Comparison of ENCODE assay signal across 14 cellular contexts in the genomic region with DNA sequence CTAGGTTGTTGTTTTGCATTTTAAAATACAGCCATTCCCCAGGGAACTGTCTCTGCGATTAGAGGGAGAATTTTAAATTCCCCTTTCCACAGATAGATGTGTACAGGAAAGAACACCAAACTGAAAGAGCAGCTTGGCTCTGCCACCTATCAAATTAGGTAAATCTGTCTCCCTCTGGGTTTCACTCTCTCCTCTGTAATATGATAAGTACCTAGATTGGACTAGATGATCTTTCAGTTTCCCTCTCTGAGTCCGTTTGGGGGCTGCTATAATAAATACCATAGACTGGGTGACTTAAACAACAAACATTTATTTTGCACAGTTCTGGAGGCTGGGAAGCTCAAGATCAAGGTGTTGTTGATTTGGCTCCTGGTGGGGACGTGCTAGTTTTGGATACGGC.
DNase-seq lines count a peak whose midpoint lies in the region; ATAC-seq and TF ChIP-seq lines count a peak whose summit lies in the region.
"Had no signal": no experiment of that assay in that cellular context is flagged by ENCODE, and none has a peak within 500 bp of the region (broad histone marks: within the 10 kb centered on the region; RNA-seq: fewer than 3 reads in every experiment).

No MANE protein-coding gene starts in this region.

- no peaks in the 10 kb centered on the region for H3F3A ChIP-seq in OCI-LY1 (ENCODE audit: insufficient read depth, low read length)

- H4K20me1 ChIP-seq in OCI-LY1 (ENCODE audit: insufficient read depth, low read length): no peaks in the 10 kb centered on the region

- H3K4me1 ChIP-seq in OCI-LY1 (ENCODE audit: insufficient read depth, low read length, severe bottlenecking): peaks cover 26% of the 10 kb centered on the region
- H3K4me1 ChIP-seq: transverse colon had no signal

- H2AFZ ChIP-seq in OCI-LY1 (ENCODE audit: low read length): no peak overlapping the region

- H3K36me3 ChIP-seq in OCI-LY1 (ENCODE audit: insufficient read depth, low read length) (no peaks in the 10 kb centered on the region), brain microvascular endothelial cell (replicated peaks) (no peaks in the 10 kb centered on the region)
- H3K36me3 ChIP-seq: transverse colon had no signal

- H3K27me3 ChIP-seq in OCI-LY1 (ENCODE audit: insufficient read depth, low read length) (no peaks in the 10 kb centered on the region), brain microvascular endothelial cell (replicated peaks) (no peaks in the 10 kb centered on the region)
- H3K27me3 ChIP-seq: transverse colon had no signal

- H3K4me3 ChIP-seq in OCI-LY1 (ENCODE audit: low read depth, low read length, poor library complexity, severe bottlenecking) (peak overlapping the region; percentile 27), brain microvascular endothelial cell (ENCODE audit: low read depth, low read length) (no peak overlapping the region)
- H3K4me3 ChIP-seq: coronary artery, transverse colon had no signal

- H3K9ac ChIP-seq in OCI-LY1 (ENCODE audit: low read length): peak overlapping the region; percentile 27; the same call in 1 of the 2 replicates

- no peaks in the 10 kb centered on the region for H3K79me2 ChIP-seq in OCI-LY1 (ENCODE audit: insufficient read depth, low read length)

- in situ Hi-C loops in brain microvascular endothelial cell (cut with HindIII; ENCODE audit: low pct_ligation_motif_present, low sequenced_read_pairs): no loop called here

- peak overlapping the region; percentile 58 for H3K4me2 ChIP-seq in OCI-LY1 (ENCODE audit: low read length)

- no peak for DNase-seq in SKM-1 (lab: John Stamatoyannopoulos, UW; ENCODE audit: unreplicated experiment)
- no peak for DNase-seq in brain microvascular endothelial cell
- DNase-seq in activated CD4-positive, alpha-beta T cell treated with anti-CD3 and anti-CD28 coated beads, Interleukin-2, amount 50 U/mL, for 1 hour: no peak
- DNase-seq: activated T-cell treated with anti-CD3 and anti-CD28 coated beads, Interleukin-2, amount 50 U/mL, for 72 hours; hypothalamus; IMR-90; T-helper 17 cell; transverse colon had no signal

- no peaks in the 10 kb centered on the region for H3K9me3 ChIP-seq in OCI-LY1 (ENCODE audit: low read length)
- H3K9me3 ChIP-seq: transverse colon had no signal

- TF ChIP-seq CTCF in OCI-LY1 (IDR thresholded peaks at IDR 0.05; ENCODE audit: low read length): no peak
- TF ChIP-seq CTCF in brain microvascular endothelial cell (IDR thresholded peaks at IDR 0.05; ENCODE audit: low read depth, low read length, missing control alignments): no peak

- ATAC-seq in GM18499 (IDR thresholded peaks at IDR 0.05; ENCODE audit: insufficient read depth, unreplicated experiment) (peak; percentile 33), GM19467 (IDR thresholded peaks at IDR 0.05; ENCODE audit: unreplicated experiment) (peak; percentile 63), HG03045 (IDR thresholded peaks at IDR 0.05; ENCODE audit: unreplicated experiment) (peak; percentile 43), GM21825 (IDR thresholded peaks at IDR 0.05; ENCODE audit: unreplicated experiment) (no peak)
- ATAC-seq: activated T-cell treated with anti-CD3 and anti-CD28 coated beads, Interleukin-2, amount 50 U/mL, for 72 hours had no signal

- H3K27ac ChIP-seq in OCI-LY1 (ENCODE audit: low read depth, low read length, poor library complexity, severe bottlenecking) (peak overlapping the region; percentile 61), brain microvascular endothelial cell (no peak overlapping the region)

- no peaks in the 10 kb centered on the region for H3K9me2 ChIP-seq in OCI-LY1 (ENCODE audit: low read depth, low read length)
